ENCODE assay signal across 13 cellular contexts in the genomic region with DNA sequence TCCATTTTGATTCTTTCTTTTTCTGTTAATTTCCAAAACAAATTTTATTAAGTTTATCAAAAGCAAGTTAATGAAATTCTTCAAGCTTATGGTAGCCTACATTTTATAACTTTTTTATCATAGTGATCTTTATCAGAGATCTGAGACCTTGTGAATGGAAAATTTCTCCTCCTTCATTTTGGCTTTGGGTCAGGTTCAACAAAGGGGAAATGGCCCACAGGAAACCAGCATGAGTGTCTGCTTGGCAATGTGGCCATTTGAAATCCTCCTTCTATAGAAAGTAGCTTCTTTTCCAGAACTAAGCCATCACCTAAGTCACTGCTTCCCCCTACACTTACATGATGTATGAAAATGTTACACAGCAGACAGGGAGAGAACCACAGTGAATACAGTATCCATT. TPM values are rescaled to one million over a fixed set of nuclear protein-coding genes. Genes with fewer than 3 reads are reported as not detected.
DNase-seq lines count a peak whose midpoint lies in the region; TF ChIP-seq lines count a peak whose summit lies in the region.
"Had no signal": no experiment of that assay in that cellular context is flagged by ENCODE, and none has a peak within 500 bp of the region (broad histone marks: within the 10 kb centered on the region; RNA-seq: fewer than 3 reads in every experiment).

No MANE protein-coding gene starts in this region.

- H3K79me2 ChIP-seq in mammary epithelial cell (ENCODE audit: insufficient read depth, low read length) (no peaks in the 10 kb centered on the region), mesendoderm (ENCODE audit: control insufficient read depth, insufficient read depth, low read length) (no peaks in the 10 kb centered on the region)

- H3K79me1 ChIP-seq in mesendoderm (ENCODE audit: low read length), result no peaks in the 10 kb centered on the region

- peak overlapping the region; percentile 81 for H3K4me2 ChIP-seq in mammary epithelial cell (ENCODE audit: insufficient read depth, low read depth, low read length)
- H3K4me2 ChIP-seq in mesendoderm (ENCODE audit: low read length), result no peak overlapping the region

- H3K9me3 ChIP-seq in mammary epithelial cell (replicated peaks; ENCODE audit: insufficient read depth, low read length), result no peaks in the 10 kb centered on the region
- no peaks in the 10 kb centered on the region for H3K9me3 ChIP-seq in tibial nerve

- no peak overlapping the region for H2BK120ac ChIP-seq in mesendoderm (ENCODE audit: low read depth, low read length)

- intact Hi-C loops in mammary epithelial cell (cut with micrococcal nuclease), result no loop called here

- H2BK5ac ChIP-seq in mesendoderm (ENCODE audit: low read length), result no peak overlapping the region

- peak overlapping the region; percentile 40 for H3K9ac ChIP-seq in mammary epithelial cell (ENCODE audit: insufficient read depth, low read length)
- no peak overlapping the region for H3K9ac ChIP-seq in mesendoderm (ENCODE audit: low read length)

- H3K18ac ChIP-seq in mesendoderm (ENCODE audit: low read length), result no peak overlapping the region

- TF ChIP-seq POLR2A in tibial nerve (IDR thresholded peaks at IDR 0.05), result no peak

- TF ChIP-seq CTCF in mammary epithelial cell (conservative IDR thresholded peaks at IDR 0.05 in 1 of 2, IDR thresholded peaks at IDR 0.05 in 1 of 2; ENCODE audit: extremely low read depth in 1 of 2, insufficient read depth in 1 of 2, low read depth in 1 of 2, low read length in 2 of 2) (no peak), tibial nerve (IDR thresholded peaks at IDR 0.05) (no peak)

- CTCF ChIA-PET in mammary epithelial cell (lab: Charles Lee; ENCODE audit: low non-redundant PET), result no interaction called here

- in situ Hi-C loops in mammary epithelial cell (cut with MboI; ENCODE audit: low sequenced_read_pairs in 2 of 2), result no loop called here

- H2AFZ ChIP-seq in mammary epithelial cell (ENCODE audit: low read depth, low read length), result peak overlapping the region; percentile 61

- no peaks in the 10 kb centered on the region for H4K20me1 ChIP-seq in mammary epithelial cell (ENCODE audit: insufficient read depth, low read length)

- no peaks in the 10 kb centered on the region for H3K27me3 ChIP-seq in mammary epithelial cell (ENCODE audit: insufficient read depth, low read length)
- H3K27me3 ChIP-seq in tibial nerve, result no peaks in the 10 kb centered on the region
- no peaks in the 10 kb centered on the region for H3K27me3 ChIP-seq in mesendoderm (ENCODE audit: insufficient read depth, low read length, poor library complexity)

- no peak overlapping the region for H2AK5ac ChIP-seq in mesendoderm (ENCODE audit: low read length)

- BruUV-seq in mammary epithelial cell (replicated peaks; lab: Mats Ljungman, UMichigan), result no TSS peak

- DNase-seq in NCI-H1417 (lab: John Stamatoyannopoulos, UW) (peak in 2 of 3 experiments; percentile 3 to 18), NCI-H1417 treated with DMSO at 0.1 percent for 48 hours (lab: John Stamatoyannopoulos, UW) (no peak), mammary epithelial cell (peak; percentile 14), lung microvascular endothelial cell (ENCODE audit: low read depth in 2 of 2) (peak; percentile 81 to 83), tibial nerve (ENCODE audit: low spot score in 2 of 2) (no peak), amniotic stem cell (lab: John Stamatoyannopoulos, UW) (no peak), NCI-H1694 (lab: John Stamatoyannopoulos, UW) (no peak), mesendoderm (no peak)
- DNase-seq: 8988T, foreskin melanocyte, H7, natural killer cell, NCI-H2171 treated with DMSO at 0.1 percent for 48 hours had no signal

- TF ChIP-seq EP300 in tibial nerve (IDR thresholded peaks at IDR 0.05), result no peak

- H2BK15ac ChIP-seq in mesendoderm (replicated peaks; ENCODE audit: low read depth), result no peak overlapping the region

- dilution Hi-C loops in mammary epithelial cell (cut with HindIII; ENCODE audit: low sequenced_read_pairs), result no loop called here

- H4K8ac ChIP-seq in mesendoderm (ENCODE audit: low read depth, low read length), result no peak overlapping the region

- H3K36me3 ChIP-seq in mammary epithelial cell (ENCODE audit: insufficient read depth, low read length) (no peaks in the 10 kb centered on the region), tibial nerve (no peaks in the 10 kb centered on the region), mesendoderm (ENCODE audit: control insufficient read depth, insufficient read depth, low read length) (no peaks in the 10 kb centered on the region)

- no peak overlapping the region for H3K4ac ChIP-seq in mesendoderm (ENCODE audit: low read depth, low read length)

- H4K5ac ChIP-seq in mesendoderm (ENCODE audit: low read length), result no peak overlapping the region

- H3K4me1 ChIP-seq in mammary epithelial cell (ENCODE audit: insufficient read depth, low read length) (peaks cover 24% of the 10 kb centered on the region), tibial nerve (peaks cover 0 to 33% (median 3%) of the 10 kb centered on the region in 4 donors), mesendoderm (ENCODE audit: control insufficient read depth, low read depth, low read length) (no peaks in the 10 kb centered on the region)

- no peak overlapping the region for H3K56ac ChIP-seq in mesendoderm (ENCODE audit: low read length)

- no peak overlapping the region for H3K23ac ChIP-seq in mesendoderm (ENCODE audit: low read length)

- H3K4me3 ChIP-seq in mammary epithelial cell (replicated peaks in 1 of 3; ENCODE audit: insufficient read depth in 1 of 3, low read depth in 2 of 3, low read length in 3 of 3) (peak overlapping the region in 2 of 3 experiments; percentile 33 to 41), tibial nerve (peak overlapping the region; percentile 36 to 54 (median 50)), mesendoderm (ENCODE audit: low read length) (no peak overlapping the region)

- peak overlapping the region; percentile 86 for H3K27ac ChIP-seq in mammary epithelial cell (ENCODE audit: insufficient read depth, low read depth, low read length)
- H3K27ac ChIP-seq in tibial nerve, result peak overlapping the region in 3 of 4 donors; percentile 33 to 96 (median 94)
- no peak overlapping the region for H3K27ac ChIP-seq in mesendoderm (ENCODE audit: low read depth, low read length)

RNA-seq across cellular contexts. Expression of a gene that starts 1.6 kb away (rescaled TPM):
- total RNA-seq in mammary epithelial cell, result 10 to 100 TPM in 1 of 2 donors, 1 to 10 TPM in 1; 4.5 to 10.5 TPM
- polyA plus RNA-seq in mammary epithelial cell, result 11.2 TPM
- 0.93 TPM for polyA minus RNA-seq in mammary epithelial cell
- 58.0 and 78.2 TPM in 2 replicates for total RNA-seq in lung microvascular endothelial cell
- 10 to 100 TPM; 10.0 to 20.7 (median 11.6) TPM for total RNA-seq in tibial nerve
- polyA plus RNA-seq in mesendoderm (2013, experiment 1 of 2), result 0.07 TPM
- polyA plus RNA-seq in mesendoderm (2013, experiment 2 of 2), result 0.17 TPM
- total RNA-seq: H7, natural killer cell had no signal

Comparison
In these comparisons a context has a peak if more than half of its experiments do, and no peak if none do; other contexts are left out.
1. DNase-seq: peak in NCI-H1417 (2 of 3), mammary epithelial cell (single experiment) and lung microvascular endothelial cell (2 of 2); none in NCI-H1417 treated with DMSO at 0.1 percent for 48 hours (single experiment), tibial nerve (0 of 2), amniotic stem cell (single experiment), NCI-H1694 (single experiment) and mesendoderm (single experiment).